In genomic region chr15:77797270-77797669, GRCh38 we compare ENCODE assay signal across 27 cellular contexts.
DNase-seq lines count a peak whose midpoint lies in the region; ATAC-seq and TF ChIP-seq lines count a peak whose summit lies in the region.
"Had no signal": no experiment of that assay in that cellular context is flagged by ENCODE, and none has a peak within 500 bp of the region (broad histone marks: within the 10 kb centered on the region; RNA-seq: fewer than 3 reads in every experiment).

No MANE protein-coding gene starts in this region.

- TF ChIP-seq CTCF in C4-2B (conservative IDR thresholded peaks at IDR 0.05) (no peak), KMS-11 (conservative IDR thresholded peaks at IDR 0.05; ENCODE audit: low read depth, low read length) (no peak), VCaP (conservative IDR thresholded peaks at IDR 0.05) (no peak), foreskin keratinocyte (conservative IDR thresholded peaks at IDR 0.05) (no peak)

- ATAC-seq in HG03442 (IDR thresholded peaks at IDR 0.05; ENCODE audit: unreplicated experiment) (no peak), foreskin keratinocyte (no peak)
- ATAC-seq: activated T-cell treated with anti-CD3 and anti-CD28 coated beads, Interleukin-2, amount 50 U/mL, for 72 hours; effector memory CD8-positive, alpha-beta T cell had no signal

- peaks cover 10% of the 10 kb centered on the region for H3K27me3 ChIP-seq in KMS-11 (ENCODE audit: insufficient read depth, low read depth)
- peaks cover 2% of the 10 kb centered on the region for H3K27me3 ChIP-seq in foreskin keratinocyte
- H3K27me3 ChIP-seq: cardiac muscle cell had no signal

- H3K4me2 ChIP-seq in KMS-11 = peak overlapping the region; percentile 39; the same call in 1 of the 2 replicates
- H3K4me2 ChIP-seq: SK-N-SH had no signal

- H3K36me3 ChIP-seq in KMS-11 (ENCODE audit: insufficient read depth) = no peaks in the 10 kb centered on the region
- H3K36me3 ChIP-seq: cardiac muscle cell had no signal

- H4K20me1 ChIP-seq in KMS-11 (ENCODE audit: insufficient read depth) = no peaks in the 10 kb centered on the region

- H3K9ac ChIP-seq in KMS-11 = no peak overlapping the region
- H3K9ac ChIP-seq: SK-N-SH had no signal

- no peak overlapping the region for H3K4me3 ChIP-seq in KMS-11 (IDR thresholded peaks at IDR 0.05; ENCODE audit: insufficient read depth, low read depth, low read length)
- H3K4me3 ChIP-seq: cardiac muscle cell, lung had no signal

- peak; percentile 66 for DNase-seq in NCI-H2029 (lab: John Stamatoyannopoulos, UW)
- no peak for DNase-seq in NCI-H2029 treated with DMSO at 0.1 percent for 48 hours (lab: John Stamatoyannopoulos, UW)
- DNase-seq in EL = no peak
- no peak for DNase-seq in foreskin keratinocyte
- DNase-seq: activated CD4-positive, alpha-beta T cell treated with anti-CD3 and anti-CD28 coated beads for 48 hours; activated naive CD4-positive, alpha-beta T cell; activated T-cell treated with anti-CD3 and anti-CD28 coated beads, Interleukin-2, amount 50 U/mL, for 72 hours; amniotic stem cell; CD4-positive, alpha-beta T cell; cortex of kidney; effector memory CD8-positive, alpha-beta T cell; erythroblast; HCEC 1CT; head of caudate nucleus; kidney glomerular epithelial cell; NCI-H2107; NCI-H524 treated with DMSO at 0.1 percent for 48 hours; SK-N-SH; stimulated activated naive CD4-positive, alpha-beta T cell treated with Interleukin-2 at 50 U/mL for 16 hours; T-helper 2 cell had no signal

- H2AFZ ChIP-seq in KMS-11 (ENCODE audit: low read depth) = peak overlapping the region; percentile 9; the same call in 1 of the 2 replicates

- H3K4me1 ChIP-seq in KMS-11 (ENCODE audit: low read depth, poor library complexity, severe bottlenecking) = peaks cover 13% of the 10 kb centered on the region
- H3K4me1 ChIP-seq in foreskin keratinocyte = no peaks in the 10 kb centered on the region

- peak overlapping the region; percentile 63 for H3K27ac ChIP-seq in C4-2B
- no peak overlapping the region for H3K27ac ChIP-seq in KMS-11
- H3K27ac ChIP-seq in VCaP = peak overlapping the region; percentile 21; the same call in 1 of the 2 replicates
- no peak overlapping the region for H3K27ac ChIP-seq in foreskin keratinocyte
- H3K27ac ChIP-seq: cardiac muscle cell, RWPE1 had no signal

- H3K79me2 ChIP-seq in KMS-11 (ENCODE audit: insufficient read depth, low read depth) = no peaks in the 10 kb centered on the region

Comparison
In these comparisons a context has a peak if more than half of its experiments do, and no peak if none do; other contexts are left out.
1. H3K27ac ChIP-seq: peak in C4-2B (single experiment) and VCaP (single experiment); none in KMS-11 (single experiment) and foreskin keratinocyte (single experiment).